ENCODE assay signal across 21 cellular contexts in genomic region chr16:77336637-77337036, GRCh38.
DNase-seq lines count a peak whose midpoint lies in the region; ATAC-seq and TF ChIP-seq lines count a peak whose summit lies in the region.
"Had no signal": no experiment of that assay in that cellular context is flagged by ENCODE, and none has a peak within 500 bp of the region (broad histone marks: within the 10 kb centered on the region; RNA-seq: fewer than 3 reads in every experiment).

No MANE protein-coding gene starts in this region.

- H3K27ac ChIP-seq in iPS-20b (ENCODE audit: low read length), result no peak overlapping the region
- H3K27ac ChIP-seq: heart right ventricle, Peyer's patch had no signal

- peak overlapping the region; percentile 28; the same call in 1 of the 2 replicates for H3K4me3 ChIP-seq in iPS-20b (ENCODE audit: low read length)
- H3K4me3 ChIP-seq: heart right ventricle, K562, Peyer's patch had no signal

- DNase-seq in NCI-H1417 (lab: John Stamatoyannopoulos, UW), result peak in 2 of 3 experiments; percentile 39 to 51
- DNase-seq in NCI-H1417 treated with DMSO at 0.1 percent for 48 hours (lab: John Stamatoyannopoulos, UW), result no peak
- no peak for DNase-seq in WTC11 (ENCODE audit: low spot score)
- no peak for DNase-seq in type B pancreatic cell (ENCODE audit: extremely low spot score, unreplicated experiment)
- no peak for DNase-seq in NOMO-1 (lab: John Stamatoyannopoulos, UW; ENCODE audit: unreplicated experiment in 2 of 2)
- DNase-seq in HUDEP-2 (lab: John Stamatoyannopoulos, UW; ENCODE audit: unreplicated experiment in 76 of 76), result no peak
- DNase-seq: 8988T; activated CD4-positive, alpha-beta T cell treated with anti-CD3 and anti-CD28 coated beads for 36 hours; activated CD8-positive, alpha-beta memory T cell treated with anti-CD3 and anti-CD28 coated beads, Interleukin-2, amount 50 U/mL, for 4 hours; activated effector memory CD4-positive, alpha-beta T cell treated with Interleukin-2 at 50 U/mL for 16 hours; DMS 273 treated with DMSO at 0.1 percent for 48 hours; effector memory CD8-positive, alpha-beta T cell; heart right ventricle; naive thymus-derived CD4-positive, alpha-beta T cell; NCI-H82; Peyer's patch; small intestine; stimulated activated CD4-positive, alpha-beta T cell treated with anti-CD3 and anti-CD28 coated beads, Interleukin-4, amount 100 ng/mL, for 4 hours had no signal

- H3K4me3 Mint-ChIP-seq in WTC11, result peak overlapping the region; percentile 18; the same call in 1 of the 2 replicates
- H3K4me3 Mint-ChIP-seq in type B pancreatic cell, result peak overlapping the region; percentile 15
- H3K4me3 Mint-ChIP-seq: activated CD4-positive, alpha-beta T cell treated with anti-CD3 and anti-CD28 coated beads for 36 hours; effector memory CD8-positive, alpha-beta T cell; naive thymus-derived CD4-positive, alpha-beta T cell had no signal

- H3K9ac ChIP-seq in iPS-20b (ENCODE audit: low read depth, low read length), result 0 out of 2 replicates have a peak overlapping the region, but pooled peaks have one; percentile 7

- no peaks in the 10 kb centered on the region for H3K9me3 ChIP-seq in iPS-20b (ENCODE audit: insufficient read depth, low read depth, low read length)
- H3K9me3 ChIP-seq: heart right ventricle, Peyer's patch had no signal

- H3K27me3 Mint-ChIP-seq in WTC11 (ENCODE audit: low read depth), result peaks cover 18% of the 10 kb centered on the region
- no peaks in the 10 kb centered on the region for H3K27me3 Mint-ChIP-seq in type B pancreatic cell
- H3K27me3 Mint-ChIP-seq: effector memory CD8-positive, alpha-beta T cell had no signal

- POLR2A ChIA-PET in WTC11 (lab: Charles Lee), result no interaction called here

- H3K27me3 ChIP-seq in iPS-20b (ENCODE audit: insufficient read depth, low read length), result no peaks in the 10 kb centered on the region
- H3K27me3 ChIP-seq: Peyer's patch had no signal

- no peak for TF ChIP-seq CTCF in WTC11 (IDR thresholded peaks at IDR 0.05)
- no peak for TF ChIP-seq CTCF in type B pancreatic cell (conservative IDR thresholded peaks at IDR 0.05)

- CTCF ChIA-PET in WTC11 (lab: Charles Lee), result no interaction called here

- H3K36me3 Mint-ChIP-seq in WTC11 (no peaks in the 10 kb centered on the region), type B pancreatic cell (no peaks in the 10 kb centered on the region)
- H3K36me3 Mint-ChIP-seq: naive thymus-derived CD4-positive, alpha-beta T cell had no signal

- ATAC-seq in WTC11, result peak; percentile 71
- ATAC-seq in GM19328 (IDR thresholded peaks at IDR 0.05; ENCODE audit: unreplicated experiment), result no peak
- ATAC-seq: activated CD4-positive, alpha-beta T cell treated with anti-CD3 and anti-CD28 coated beads for 36 hours; effector memory CD8-positive, alpha-beta T cell; heart right ventricle; K562; naive thymus-derived CD4-positive, alpha-beta T cell had no signal

- H3K4me1 ChIP-seq in iPS-20b (ENCODE audit: insufficient read depth, low read length), result peaks cover 21% of the 10 kb centered on the region
- H3K4me1 ChIP-seq: heart right ventricle, Peyer's patch had no signal

- no peaks in the 10 kb centered on the region for H3K36me3 ChIP-seq in iPS-20b (ENCODE audit: insufficient read depth, low read depth, low read length)
- H3K36me3 ChIP-seq: heart right ventricle, Peyer's patch had no signal

- H3K27ac Mint-ChIP-seq in WTC11 (peak overlapping the region; percentile 28; the same call in 1 of the 2 replicates), type B pancreatic cell (peak overlapping the region; percentile 92)
- H3K27ac Mint-ChIP-seq: activated CD4-positive, alpha-beta T cell treated with anti-CD3 and anti-CD28 coated beads for 36 hours; effector memory CD8-positive, alpha-beta T cell; naive thymus-derived CD4-positive, alpha-beta T cell had no signal

- H3K9me3 Mint-ChIP-seq in WTC11 (no peaks in the 10 kb centered on the region), type B pancreatic cell (peaks cover 3% of the 10 kb centered on the region)
- H3K9me3 Mint-ChIP-seq: effector memory CD8-positive, alpha-beta T cell; naive thymus-derived CD4-positive, alpha-beta T cell had no signal

- peaks cover 26% of the 10 kb centered on the region for H3K4me1 Mint-ChIP-seq in WTC11
- H3K4me1 Mint-ChIP-seq in type B pancreatic cell (ENCODE audit: unreplicated experiment), result peaks cover 27% of the 10 kb centered on the region
- H3K4me1 Mint-ChIP-seq: naive thymus-derived CD4-positive, alpha-beta T cell had no signal

TF ChIP-seq in WTC11, 78 proteins besides CTCF, POLR2A, EP300 and RAD21 (continues in another document):
- TF ChIP-seq USF2 (CRISPR knock-in tag; IDR thresholded peaks at IDR 0.05) (no peak), SMAD4 (CRISPR knock-in tag; IDR thresholded peaks at IDR 0.05) (no peak), CDX4 (CRISPR knock-in tag; IDR thresholded peaks at IDR 0.05; ENCODE audit: borderline replicate concordance) (no peak), ERG (CRISPR knock-in tag; IDR thresholded peaks at IDR 0.05) (no peak), HMGA2 (CRISPR knock-in tag; IDR thresholded peaks at IDR 0.05) (no peak), ZMAT4 (CRISPR knock-in tag; IDR thresholded peaks at IDR 0.05) (no peak), TEAD4 (CRISPR knock-in tag; IDR thresholded peaks at IDR 0.05) (no peak), PREB (CRISPR knock-in tag; IDR thresholded peaks at IDR 0.05; ENCODE audit: borderline replicate concordance) (no peak), KAT7 (CRISPR knock-in tag; IDR thresholded peaks at IDR 0.05; ENCODE audit: borderline replicate concordance) (no peak), ZNF512 (CRISPR knock-in tag; IDR thresholded peaks at IDR 0.05; ENCODE audit: borderline replicate concordance) (no peak), ATF6 (CRISPR knock-in tag; IDR thresholded peaks at IDR 0.05) (no peak), TEAD1 (CRISPR knock-in tag; IDR thresholded peaks at IDR 0.05) (no peak)

Comparison
In these comparisons a context has a peak if more than half of its experiments do, and no peak if none do; other contexts are left out.
1. DNase-seq: peak in NCI-H1417 (2 of 3); none in NCI-H1417 treated with DMSO at 0.1 percent for 48 hours (single experiment), WTC11 (single experiment), type B pancreatic cell (single experiment), NOMO-1 (0 of 2) and HUDEP-2 (0 of 76).